Comparison of ENCODE assay signal across 17 cellular contexts in the genomic region with DNA sequence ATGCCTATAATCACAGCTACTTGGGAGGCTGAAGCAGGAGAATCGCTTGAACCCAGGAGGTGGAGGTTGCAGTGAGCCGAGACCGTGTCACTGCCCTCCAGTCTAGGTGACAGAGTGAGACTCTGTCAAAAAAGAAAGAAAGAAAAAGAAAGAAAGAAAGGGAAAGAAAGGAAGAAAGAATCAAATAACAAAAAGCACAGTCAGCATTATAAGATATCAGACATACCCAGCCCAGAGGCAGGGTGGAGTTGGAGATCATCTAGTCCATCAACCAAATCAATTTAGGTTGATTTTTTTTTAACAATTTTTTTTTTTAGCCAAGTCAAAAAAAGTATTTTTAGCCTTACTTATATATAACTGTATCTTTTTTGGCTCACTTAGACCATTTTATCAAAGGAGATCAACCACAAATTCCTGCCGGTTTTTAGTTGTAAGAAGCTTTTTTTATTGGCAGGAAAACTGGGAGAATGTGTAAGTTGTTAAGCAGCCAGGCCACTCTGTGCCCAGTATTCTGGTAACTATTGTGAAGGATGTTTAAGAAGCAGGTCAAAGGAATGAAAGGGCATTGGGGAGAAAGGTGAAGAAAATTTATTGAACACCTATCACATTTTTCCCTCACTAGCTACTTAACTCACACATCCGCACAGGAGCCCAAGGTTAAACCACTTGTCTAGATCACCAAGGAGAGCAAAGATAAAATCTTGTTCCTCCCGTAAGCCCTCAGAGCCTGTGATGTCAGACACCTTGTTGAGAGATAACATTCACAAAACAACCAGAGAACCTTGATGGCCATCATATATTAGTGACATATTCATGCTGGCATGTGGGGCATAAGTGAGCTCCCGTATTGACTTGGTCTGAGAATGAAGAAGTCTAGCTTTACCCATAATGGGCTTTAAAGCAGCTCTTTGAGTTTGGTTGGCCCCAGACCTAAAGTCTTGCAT.
A peak's percentile ranks its signal among the peaks of the same experiment; 100 is the strongest.
DNase-seq lines count a peak whose midpoint lies in the region; ATAC-seq, FAIRE-seq and TF ChIP-seq lines count a peak whose summit lies in the region.
"Had no signal": no experiment of that assay in that cellular context is flagged by ENCODE, and none has a peak within 500 bp of the region (broad histone marks: within the 10 kb centered on the region; RNA-seq: fewer than 3 reads in every experiment).

No MANE protein-coding gene starts in this region.

- H3K4me3 ChIP-seq in astrocyte of the cerebellum (ENCODE audit: low read depth, low read length) (no peak overlapping the region), hepatocyte (no peak overlapping the region), stomach (no peak overlapping the region), small intestine (ENCODE audit: low read depth in 1 of 2, low read length in 2 of 2) (no peak overlapping the region)

- H3K27ac ChIP-seq in hepatocyte (peak overlapping the region; percentile 84), stomach (peak overlapping the region in 4 of 5 donors; percentile 84 to 94 (median 89)), small intestine (ENCODE audit: low read depth in 1 of 2, low read length in 1 of 2) (peak overlapping the region in 1 of 2 donors; percentile 74)
- H3K27ac ChIP-seq: HL-60 had no signal

- H3K9me3 ChIP-seq in hepatocyte (ENCODE audit: low read depth) (no peaks in the 10 kb centered on the region), stomach (no peaks in the 10 kb centered on the region), small intestine (ENCODE audit: control insufficient read depth, low read depth) (no peaks in the 10 kb centered on the region)

- H3K4me1 ChIP-seq in hepatocyte (ENCODE audit: insufficient read depth), result peaks cover 9% of the 10 kb centered on the region
- H3K4me1 ChIP-seq in stomach, result peaks cover 0 to 49% (median 28%) of the 10 kb centered on the region in 4 donors
- no peaks in the 10 kb centered on the region for H3K4me1 ChIP-seq in small intestine (ENCODE audit: control insufficient read depth in 2 of 2, insufficient read depth in 1 of 2, low read depth in 1 of 2, low read length in 1 of 2)

- no peaks in the 10 kb centered on the region for H4K20me1 ChIP-seq in hepatocyte (ENCODE audit: insufficient read depth, poor library complexity, severe bottlenecking)

- TF ChIP-seq POLR2A in H54 (IDR thresholded peaks at IDR 0.05; ENCODE audit: low read depth, low read length), result no peak
- no peak for TF ChIP-seq POLR2A in stomach (IDR thresholded peaks at IDR 0.05)

- H3K4me3 Mint-ChIP-seq in effector memory CD8-positive, alpha-beta T cell, result no peak overlapping the region
- H3K4me3 Mint-ChIP-seq: activated naive CD8-positive, alpha-beta T cell treated with anti-CD3 and anti-CD28 coated beads for 36 hours; CD4-positive, alpha-beta T cell; immature natural killer cell; stimulated activated memory B cell treated with anti-CD40 and anti-IgM and Interleukin-4, amounts not matched to agents 10 μg/mL and 1 μg/mL and 100 μg/mL, for 72 hours had no signal

- no peak overlapping the region for H2AFZ ChIP-seq in hepatocyte

- no peak overlapping the region for H3K27ac Mint-ChIP-seq in effector memory CD8-positive, alpha-beta T cell
- H3K27ac Mint-ChIP-seq: activated naive CD8-positive, alpha-beta T cell treated with anti-CD3 and anti-CD28 coated beads for 36 hours; CD4-positive, alpha-beta T cell; immature natural killer cell; stimulated activated memory B cell treated with anti-CD40 and anti-IgM and Interleukin-4, amounts not matched to agents 10 μg/mL and 1 μg/mL and 100 μg/mL, for 72 hours had no signal

- H3K4me1 Mint-ChIP-seq in effector memory CD8-positive, alpha-beta T cell (ENCODE audit: low read depth in 2 of 2), result no peaks in the 10 kb centered on the region
- H3K4me1 Mint-ChIP-seq: activated naive CD8-positive, alpha-beta T cell treated with anti-CD3 and anti-CD28 coated beads for 36 hours; immature natural killer cell; stimulated activated memory B cell treated with anti-CD40 and anti-IgM and Interleukin-4, amounts not matched to agents 10 μg/mL and 1 μg/mL and 100 μg/mL, for 72 hours had no signal

- FAIRE-seq in H54 (lab: Jason Lieb, UNC) (peak; percentile 33), small intestine (lab: Jason Lieb, UNC) (no peak)
- FAIRE-seq: endothelial cell of umbilical vein, TTC549 had no signal

- no peak for ATAC-seq in effector memory CD8-positive, alpha-beta T cell (replicated peaks)
- no peak for ATAC-seq in left colon
- ATAC-seq: stimulated activated memory B cell treated with anti-CD40 and anti-IgM and Interleukin-4, amounts not matched to agents 10 μg/mL and 1 μg/mL and 100 μg/mL, for 72 hours had no signal

- no peaks in the 10 kb centered on the region for H3K36me3 Mint-ChIP-seq in effector memory CD8-positive, alpha-beta T cell (ENCODE audit: insufficient read depth)
- H3K36me3 Mint-ChIP-seq: activated naive CD8-positive, alpha-beta T cell treated with anti-CD3 and anti-CD28 coated beads for 36 hours; immature natural killer cell; stimulated activated memory B cell treated with anti-CD40 and anti-IgM and Interleukin-4, amounts not matched to agents 10 μg/mL and 1 μg/mL and 100 μg/mL, for 72 hours had no signal

- TF ChIP-seq CTCF in astrocyte of the cerebellum (IDR thresholded peaks at IDR 0.05; ENCODE audit: low read depth, low read length, missing control alignments) (no peak), hepatocyte (IDR thresholded peaks at IDR 0.05; ENCODE audit: poor library complexity) (no peak), stomach (IDR thresholded peaks at IDR 0.05) (no peak)

- 79% methylated on average over 7 of the region's 7 CpGs for WGBS in hepatocyte (ENCODE audit: low lambda C conversion rate, missing lambda C conversion rate)
- 63 to 77% (median 73%) methylated on average over 7 of the region's 7 CpGs for WGBS in stomach, 5 donors
- 71 to 77% (median 73%) methylated on average over 7 of the region's 7 CpGs for WGBS in small intestine, 3 donors

- no peaks in the 10 kb centered on the region for H3K79me2 ChIP-seq in hepatocyte

- intact Hi-C loops in stomach (cut with DNase I; ENCODE audit: low total_unique reads) (no loop called here), left colon (cut with DNase I, micrococcal nuclease) (no loop called here)

- in situ Hi-C loops in astrocyte of the cerebellum (cut with HindIII; ENCODE audit: low sequenced_read_pairs), result loop anchor here (5.0 kb wide), 1 partner anchor 102 kb away; no protein-coding TSS in a partner anchor

- H3K9me2 ChIP-seq in hepatocyte (replicated peaks; ENCODE audit: insufficient read depth), result no peaks in the 10 kb centered on the region

- TF ChIP-seq EP300 in stomach (IDR thresholded peaks at IDR 0.05), result no peak

- peaks cover 55 to 64% of the 10 kb centered on the region in 2 donors for H3K27me3 Mint-ChIP-seq in effector memory CD8-positive, alpha-beta T cell

- H3K4me2 ChIP-seq in hepatocyte, result no peak overlapping the region

- no peaks in the 10 kb centered on the region for H3K9me3 Mint-ChIP-seq in effector memory CD8-positive, alpha-beta T cell
- H3K9me3 Mint-ChIP-seq: activated naive CD8-positive, alpha-beta T cell treated with anti-CD3 and anti-CD28 coated beads for 36 hours; CD4-positive, alpha-beta T cell; immature natural killer cell; stimulated activated memory B cell treated with anti-CD40 and anti-IgM and Interleukin-4, amounts not matched to agents 10 μg/mL and 1 μg/mL and 100 μg/mL, for 72 hours had no signal

- DNase-seq in H54 (ENCODE audit: insufficient read length, low spot score), result no peak
- peak; percentile 79 for DNase-seq in astrocyte of the cerebellum (ENCODE audit: low read depth)
- no peak for DNase-seq in hepatocyte (ENCODE audit: low spot score)
- DNase-seq in stomach, result no peak
- DNase-seq in effector memory CD8-positive, alpha-beta T cell, result no peak
- no peak for DNase-seq in germinal center (ENCODE audit: low spot score)
- no peak for DNase-seq in left colon
- DNase-seq in small intestine, result no peak
- DNase-seq: activated naive CD8-positive, alpha-beta T cell treated with anti-CD3 and anti-CD28 coated beads for 36 hours; CD4-positive, alpha-beta T cell; immature natural killer cell; MV-4-11; RPMI8226 had no signal

- H3K36me3 ChIP-seq in hepatocyte (replicated peaks; ENCODE audit: insufficient read depth, low read depth) (no peaks in the 10 kb centered on the region), stomach (no peaks in the 10 kb centered on the region), small intestine (ENCODE audit: control insufficient read depth in 2 of 2, insufficient read depth in 2 of 2, low read length in 2 of 2) (no peaks in the 10 kb centered on the region)

- no peaks in the 10 kb centered on the region for H3K27me3 ChIP-seq in hepatocyte
- peaks cover 0 to 4% (median 0%) of the 10 kb centered on the region in 3 donors for H3K27me3 ChIP-seq in stomach
- no peaks in the 10 kb centered on the region for H3K27me3 ChIP-seq in small intestine (ENCODE audit: control insufficient read depth in 2 of 2, insufficient read depth in 2 of 2, low read length in 2 of 2)
